ENCODE assay signal across 16 cellular contexts in the genomic region with DNA sequence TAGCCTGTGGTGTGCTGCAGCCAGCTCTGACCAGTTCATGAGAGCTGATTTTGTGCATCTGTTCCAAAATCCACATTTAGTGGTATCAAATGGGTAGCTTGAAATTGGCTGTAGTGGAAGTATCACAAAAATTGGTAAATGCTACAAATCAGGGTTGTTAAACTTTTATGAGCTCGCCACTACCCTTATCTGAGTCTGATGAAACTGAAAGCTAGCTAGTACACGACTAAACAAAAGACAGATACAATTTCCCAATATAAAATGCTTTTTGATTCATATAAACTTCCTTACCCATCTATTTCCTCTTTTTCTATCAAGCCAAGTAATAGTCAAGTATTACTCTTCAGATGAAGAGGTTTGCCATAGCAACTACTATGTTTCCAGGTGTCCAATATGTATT.
"Had no signal": no experiment of that assay in that cellular context is flagged by ENCODE, and none has a peak within 500 bp of the region (broad histone marks: within the 10 kb centered on the region; RNA-seq: fewer than 3 reads in every experiment).

No MANE protein-coding gene starts in this region.

- H3K27ac ChIP-seq: hepatocyte, prostate gland, skin epidermis, tibial artery, uterus, VCaP had no signal

- H2AFZ ChIP-seq: hepatocyte had no signal

- H3K9me3 ChIP-seq: prostate gland, uterus had no signal

- H3K79me2 ChIP-seq: hepatocyte had no signal

- H3K4me1 ChIP-seq: prostate gland, tibial artery, uterus had no signal

- H3K36me3 ChIP-seq: prostate gland, tibial artery, uterus had no signal

- H3K4me3 ChIP-seq: hepatocyte, lung, prostate gland, skin epidermis, tibial artery, uterus had no signal

- H3K4me2 ChIP-seq: hepatocyte had no signal

- ATAC-seq: activated T-helper 17 cell treated with anti-CD3 and anti-CD28 coated beads, Interleukin-2, amount 50 U/mL, for 72 hours; esophagus mucosa; right cardiac atrium had no signal

- H3K27me3 ChIP-seq: hepatocyte, tibial artery, uterus had no signal

- DNase-seq: activated CD4-positive, alpha-beta T cell treated with anti-CD3 and anti-CD28 coated beads, Interleukin-2, amount 50 U/mL, for 48 hours; activated naive CD4-positive, alpha-beta T cell treated with anti-CD3 and anti-CD28 coated beads, Interleukin-2, amount 10 ng/mL, durations not matched to agents 7 days and 5 days; islet precursor cell; midbrain; right cardiac atrium; stimulated activated CD4-positive, alpha-beta T cell treated with anti-CD3 and anti-CD28 coated beads, Interleukin-4, amount 100 ng/mL, for 24 hours; stimulated activated naive CD4-positive, alpha-beta T cell; tibial artery; uterus had no signal
